Comparison of ENCODE assay signal across 19 cellular contexts in genomic region chr7:32648408-32649156, GRCh38.
DNase-seq lines count a peak whose midpoint lies in the region; ATAC-seq, FAIRE-seq and TF ChIP-seq lines count a peak whose summit lies in the region.
"Had no signal": no experiment of that assay in that cellular context is flagged by ENCODE, and none has a peak within 500 bp of the region (broad histone marks: within the 10 kb centered on the region; RNA-seq: fewer than 3 reads in every experiment).

No MANE protein-coding gene starts in this region.

- peak; percentile 68 for FAIRE-seq in K562 (lab: Jason Lieb, UNC)
- FAIRE-seq: D721Med had no signal

- TF ChIP-seq CTCF in GM12865 (IDR thresholded peaks at IDR 0.05; ENCODE audit: insufficient read depth, low read depth, low read length, missing control alignments) (no peak), H9 (conservative IDR thresholded peaks at IDR 0.05) (no peak), K562 (IDR thresholded peaks at IDR 0.05 in 2 of 3, conservative IDR thresholded peaks at IDR 0.05 in 1 of 3; ENCODE audit: insufficient read depth in 2 of 3, low read depth in 1 of 3, low read length in 3 of 3) (no peak), coronary artery (IDR thresholded peaks at IDR 0.05) (no peak)

- no peak overlapping the region for H3K9ac ChIP-seq in H9 (ENCODE audit: extremely low read depth, insufficient read length, low read length)
- H3K9ac ChIP-seq in K562 (ENCODE audit: insufficient read depth in 1 of 2, low read depth in 2 of 2, low read length in 2 of 2) = no peak overlapping the region

- no peaks in the 10 kb centered on the region for H3K23me2 ChIP-seq in H9 (ENCODE audit: insufficient read length, low read depth, low read length, poor library complexity, severe bottlenecking)

- no peaks in the 10 kb centered on the region for H3K9me3 ChIP-seq in H9 (ENCODE audit: control insufficient read depth, low read depth, low read length)
- H3K9me3 ChIP-seq in K562 (replicated peaks; ENCODE audit: control insufficient read depth, insufficient read depth, low read depth, low read length) = no peaks in the 10 kb centered on the region
- H3K9me3 ChIP-seq: MG63 had no signal

- CTCF ChIA-PET in K562 (lab: Yijun Ruan, JAX; ENCODE audit: low intra/inter-chr PET ratio) = no interaction called here
- CTCF ChIA-PET in activated naive CD4-positive, alpha-beta T cell treated with anti-CD3 and anti-CD28 coated beads, Interleukin-2, amount 10 ng/mL, durations not matched to agents 7 days and 5 days (lab: Charles Lee) = no interaction called here

- H4K20me1 ChIP-seq in H9 (ENCODE audit: control insufficient read depth, insufficient read depth, insufficient read length) (no peaks in the 10 kb centered on the region), K562 (replicated peaks; ENCODE audit: control insufficient read depth, insufficient read depth, low read length) (no peaks in the 10 kb centered on the region)

- no peaks in the 10 kb centered on the region; a peak in 1 of 5 replicates for H3K9me3 Mint-ChIP-seq in H9
- no peaks in the 10 kb centered on the region for H3K9me3 Mint-ChIP-seq in activated naive CD4-positive, alpha-beta T cell treated with anti-CD3 and anti-CD28 coated beads, Interleukin-2, amount 10 ng/mL, durations not matched to agents 7 days and 5 days

- H3K56ac ChIP-seq in H9 (ENCODE audit: insufficient read length, low read depth, low read length) = no peak overlapping the region

- intact Hi-C loops in K562 (cut with micrococcal nuclease) = no loop called here

- TF ChIP-seq RAD21 in K562 (CRISPR knock-in tag; conservative IDR thresholded peaks at IDR 0.05 in 1 of 2, IDR thresholded peaks at IDR 0.05 in 1 of 2) = 0 out of 4 replicates have a peak, but pooled peaks of 1 of the 2 experiments have one; percentile 11

- H3K9me1 ChIP-seq in K562 (ENCODE audit: control insufficient read depth, insufficient read depth, low read length) = no peaks in the 10 kb centered on the region

- H3K18ac ChIP-seq in H9 (ENCODE audit: insufficient read length, low read depth, low read length) = no peak overlapping the region

- H3K36me3 Mint-ChIP-seq in H9 (ENCODE audit: insufficient read depth in 1 of 3, low read depth in 3 of 3) = 0 out of 7 replicates have a peak, but pooled peaks cover 0 to 2% (median 0%) of the 10 kb centered on the region in 3 experiments
- H3K36me3 Mint-ChIP-seq in activated naive CD4-positive, alpha-beta T cell treated with anti-CD3 and anti-CD28 coated beads, Interleukin-2, amount 10 ng/mL, durations not matched to agents 7 days and 5 days = no peaks in the 10 kb centered on the region

- no peak overlapping the region for H2BK20ac ChIP-seq in H9 (ENCODE audit: low read depth, low read length, poor library complexity, severe bottlenecking)

- H3K4me1 Mint-ChIP-seq in H9 = peaks cover 4% of the 10 kb centered on the region in 2 experiments; a peak in 3 of 4 replicates
- H3K4me1 Mint-ChIP-seq in activated naive CD4-positive, alpha-beta T cell treated with anti-CD3 and anti-CD28 coated beads, Interleukin-2, amount 10 ng/mL, durations not matched to agents 7 days and 5 days = no peaks in the 10 kb centered on the region
- H3K4me1 Mint-ChIP-seq: B cell had no signal

- H2BK15ac ChIP-seq in H9 (ENCODE audit: low read depth, low read length) = no peak overlapping the region

- no peak for TF ChIP-seq POLR2A in K562 (conservative IDR thresholded peaks at IDR 0.05)

- no peaks in the 10 kb centered on the region for H3K36me3 ChIP-seq in K562 (ENCODE audit: control insufficient read depth, insufficient read depth, low read length)
- H3K36me3 ChIP-seq: MG63 had no signal

- in situ Hi-C loops in K562 (cut with MboI) = no loop called here

- H4K8ac ChIP-seq in H9 (replicated peaks; ENCODE audit: insufficient read length, low read depth, low read length) = no peak overlapping the region

- H3K27ac ChIP-seq in H9 (ENCODE audit: insufficient read length, low read depth, low read length) (no peak overlapping the region), K562 (ENCODE audit: extremely low read depth, low read depth, low read length) (no peak overlapping the region), coronary artery (no peak overlapping the region)

- no peak overlapping the region for H3K4ac ChIP-seq in H9 (ENCODE audit: low read depth, low read length)

- H3T11ph ChIP-seq in H9 (ENCODE audit: low read length) = no peak overlapping the region

- H3K4me3 ChIP-seq in GM12865 (ENCODE audit: low read depth, low read length) = no peak overlapping the region
- H3K4me3 ChIP-seq in K562 = no peak overlapping the region
- no peak overlapping the region for H3K4me3 ChIP-seq in coronary artery
- H3K4me3 ChIP-seq: MG63 had no signal

- no peak overlapping the region for H3K4me2 ChIP-seq in H9 (ENCODE audit: insufficient read depth, insufficient read length, low read length)
- 0 out of 2 replicates have a peak overlapping the region, but pooled peaks have one; percentile 19 for H3K4me2 ChIP-seq in K562 (ENCODE audit: insufficient read depth, low read length)

- WGBS in H9 (ENCODE audit: extremely low coverage, insufficient read length, low lambda C conversion rate) = no CpG with 5 or more reads among the region's 6 CpGs
- WGBS in K562 (ENCODE audit: insufficient coverage, low coverage, missing lambda C conversion rate) = 17% methylated on average over 6 of the region's 6 CpGs

- H3K27me3 ChIP-seq in H9 (ENCODE audit: insufficient read depth, low read length) (no peaks in the 10 kb centered on the region), K562 (ENCODE audit: control insufficient read depth in 2 of 2, insufficient read depth in 2 of 2, low read length in 2 of 2) (no peaks in the 10 kb centered on the region)
- H3K27me3 ChIP-seq: MG63 had no signal

- DNase-seq in GM12865 (ENCODE audit: low read depth) (peak; percentile 1), H9 (no peak), SK-N-DZ (ENCODE audit: low spot score) (peak; percentile 43), K562 (ENCODE audit: extremely low read depth in 1 of 4, low spot score in 3 of 4) (peak in 2 of 4 experiments; percentile 9 to 55), coronary artery (ENCODE audit: low spot score) (no peak), C1 segment of cervical spinal cord (lab: John Stamatoyannopoulos, UW) (no peak)
- no peak for DNase-seq in stimulated activated naive CD8-positive, alpha-beta T cell treated with anti-CD3 and anti-CD28 coated beads, Interleukin-15, Interleukin-2, amounts not matched to agents 100 U/mL and 50 U/mL, for 24 hours
- no peak for DNase-seq in activated naive CD4-positive, alpha-beta T cell treated with anti-CD3 and anti-CD28 coated beads, Interleukin-2, amount 10 ng/mL, durations not matched to agents 7 days and 5 days
- DNase-seq: GOT3, KG1, MG63, NCI-H2029, NCI-H446, NCI-H524 treated with DMSO at 0.1 percent for 48 hours, SIG-M5 had no signal

- H3K14ac ChIP-seq in H9 (ENCODE audit: insufficient read depth, low read length) = no peak overlapping the region

- no peaks in the 10 kb centered on the region for H3K79me1 ChIP-seq in H9 (ENCODE audit: insufficient read depth, low read depth, low read length, poor library complexity, severe bottlenecking)

- no peak overlapping the region for H2BK120ac ChIP-seq in H9 (ENCODE audit: low read depth, low read length, poor library complexity, severe bottlenecking)

- peak overlapping the region in 2 of 3 experiments; percentile 28 to 38; a peak in 2 of 7 replicates for H3K27ac Mint-ChIP-seq in H9
- H3K27ac Mint-ChIP-seq in activated naive CD4-positive, alpha-beta T cell treated with anti-CD3 and anti-CD28 coated beads, Interleukin-2, amount 10 ng/mL, durations not matched to agents 7 days and 5 days = no peak overlapping the region
- H3K27ac Mint-ChIP-seq: B cell had no signal

- H2AK5ac ChIP-seq in H9 (ENCODE audit: insufficient read length, low read length) = no peak overlapping the region

- H3K79me2 ChIP-seq in H9 (ENCODE audit: insufficient read depth, low read length) = no peaks in the 10 kb centered on the region
- no peaks in the 10 kb centered on the region for H3K79me2 ChIP-seq in K562 (ENCODE audit: control insufficient read depth, insufficient read depth, low read length)

- no peak overlapping the region for H2BK5ac ChIP-seq in H9 (ENCODE audit: insufficient read length, low read length)

- H3K27me3 Mint-ChIP-seq in H9 (ENCODE audit: low read depth) = no peaks in the 10 kb centered on the region
- H3K27me3 Mint-ChIP-seq in activated naive CD4-positive, alpha-beta T cell treated with anti-CD3 and anti-CD28 coated beads, Interleukin-2, amount 10 ng/mL, durations not matched to agents 7 days and 5 days = peaks cover 4% of the 10 kb centered on the region
- H3K27me3 Mint-ChIP-seq: B cell had no signal

- no peak overlapping the region for H3K4me3 Mint-ChIP-seq in H9
- H3K4me3 Mint-ChIP-seq in activated naive CD4-positive, alpha-beta T cell treated with anti-CD3 and anti-CD28 coated beads, Interleukin-2, amount 10 ng/mL, durations not matched to agents 7 days and 5 days = no peak overlapping the region
- H3K4me3 Mint-ChIP-seq: B cell had no signal

- no peak overlapping the region for H4K5ac ChIP-seq in H9 (ENCODE audit: insufficient read length, low read depth, low read length)

- no peak overlapping the region for H2BK12ac ChIP-seq in H9 (ENCODE audit: insufficient read length, low read depth, low read length)

- H3K23ac ChIP-seq in H9 (ENCODE audit: insufficient read length, low read depth, low read length) = no peak overlapping the region

- ATAC-seq in K562 = peak; percentile 89
- no peak for ATAC-seq in stimulated activated naive CD8-positive, alpha-beta T cell treated with anti-CD3 and anti-CD28 coated beads, Interleukin-15, Interleukin-2, amounts not matched to agents 100 U/mL and 50 U/mL, for 24 hours
- ATAC-seq: HCT116, Panc1 had no signal

- BruUV-seq in K562 (replicated peaks; lab: Mats Ljungman, UMichigan) = no TSS peak

- H4K91ac ChIP-seq in H9 (ENCODE audit: insufficient read length, low read depth, low read length) = no peak overlapping the region

- TF ChIP-seq EP300 in K562 (IDR thresholded peaks at IDR 0.05; ENCODE audit: low read length) = peak; percentile 70

- H2AFZ ChIP-seq in H9 (ENCODE audit: low read length) (no peak overlapping the region), K562 (ENCODE audit: low read depth, low read length) (0 out of 2 replicates have a peak overlapping the region, but pooled peaks have one; percentile 2)

- POLR2A ChIA-PET in K562 (lab: Yijun Ruan, JAX) = interaction anchor here (0.6 kb wide), 1 partner anchor 11 kb away, joined by 3 read pairs; no protein-coding TSS in a partner anchor

- H3K4me1 ChIP-seq in H9 (ENCODE audit: insufficient read depth, low read length) = no peaks in the 10 kb centered on the region; the same call in 1 of the 2 replicates
- peaks cover 0 to 3% of the 10 kb centered on the region in 2 experiments; a peak in 2 of 5 replicates for H3K4me1 ChIP-seq in K562 (replicated peaks in 1 of 2; ENCODE audit: control insufficient read depth in 2 of 2, insufficient read depth in 2 of 2, low read length in 2 of 2)

TF ChIP-seq in K562, 482 proteins besides CTCF, POLR2A, EP300 and RAD21 (continues in another document):
- 0 out of 4 replicates have a peak, but pooled peaks of 1 of the 2 experiments have one; percentile 32 for TF ChIP-seq ARNT (IDR thresholded peaks at IDR 0.05)

Comparison
In these comparisons a context has a peak if more than half of its experiments do, and no peak if none do; other contexts are left out.
1. DNase-seq: peak in GM12865 (single experiment) and SK-N-DZ (single experiment); none in H9 (single experiment), stimulated activated naive CD8-positive, alpha-beta T cell treated with anti-CD3 and anti-CD28 coated beads, Interleukin-15, Interleukin-2, amounts not matched to agents 100 U/mL and 50 U/mL, for 24 hours (single experiment), coronary artery (single experiment), C1 segment of cervical spinal cord (0 of 14) and activated naive CD4-positive, alpha-beta T cell treated with anti-CD3 and anti-CD28 coated beads, Interleukin-2, amount 10 ng/mL, durations not matched to agents 7 days and 5 days (single experiment).